In the genomic region with DNA sequence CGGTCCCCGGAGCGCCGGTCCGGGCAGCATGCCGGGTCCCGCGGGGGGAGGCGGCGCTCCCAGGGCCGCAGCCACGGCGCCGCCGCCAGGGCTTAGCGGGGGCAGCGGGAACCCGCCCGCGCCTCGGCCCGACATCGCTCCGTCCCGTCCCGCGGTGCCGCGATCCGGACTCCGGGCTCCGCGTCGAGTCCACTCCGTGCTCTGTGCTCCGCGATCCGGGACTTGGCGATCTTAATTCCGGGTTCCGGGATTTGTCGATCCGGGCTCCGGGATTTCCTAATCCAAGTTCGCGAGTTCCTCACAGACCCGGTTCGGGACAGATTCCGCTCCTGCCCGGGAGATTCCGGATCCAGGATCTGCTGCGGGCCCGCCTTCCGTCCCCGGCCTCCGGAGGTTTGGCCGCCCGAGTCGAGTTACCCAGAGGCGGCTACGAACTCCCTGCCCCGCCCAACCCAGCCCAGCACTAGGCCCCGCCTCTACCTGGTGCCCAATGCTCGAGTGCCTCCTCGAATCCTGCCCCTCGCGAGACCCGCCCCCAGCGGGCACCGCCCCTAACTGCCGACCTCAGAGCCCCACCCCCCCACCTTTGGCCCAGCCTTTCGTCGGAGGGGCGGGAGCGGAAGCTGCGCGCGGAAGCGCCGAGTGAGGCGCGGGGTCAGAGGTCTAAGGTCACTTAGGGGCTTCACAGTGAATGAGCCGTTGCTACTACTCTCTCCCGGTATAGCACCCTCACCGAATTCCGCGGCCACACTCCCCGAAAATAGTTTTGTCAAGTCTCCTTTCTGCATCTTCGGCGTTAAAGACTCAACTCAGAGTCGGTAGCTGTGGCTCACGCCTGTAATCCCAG, we compare ENCODE assay signal across 8 cellular contexts. TPM values are rescaled to one million over a fixed set of nuclear protein-coding genes. Genes with fewer than 3 reads are reported as not detected.
DNase-seq lines count a peak whose midpoint lies in the region; ATAC-seq lines count a peak whose summit lies in the region.

A gene (minus strand): TSS at position 146 of the 847 bp plus-strand sequence. CDS start 11 bp downstream, at position 135.

- H3K4me1 ChIP-seq in endocrine pancreas (ENCODE audit: control insufficient read depth, insufficient read depth, low read length) (no peaks in the 10 kb centered on the region), mesendoderm (ENCODE audit: control insufficient read depth, low read depth, low read length) (peaks cover 10% of the 10 kb centered on the region)

- no peaks in the 10 kb centered on the region for H3K27me3 Mint-ChIP-seq in activated CD8-positive, alpha-beta memory T cell treated with anti-CD3 and anti-CD28 coated beads, Interleukin-2, amount 10 ng/mL, durations not matched to agents 7 days and 5 days

- peak within 1 kb of the TSS; percentile 88 for H4K8ac ChIP-seq in mesendoderm (ENCODE audit: low read depth, low read length)

- H3K9ac ChIP-seq in endocrine pancreas (ENCODE audit: control insufficient read depth, insufficient read depth, low read length) (peak within 1 kb of the TSS; percentile 79), mesendoderm (ENCODE audit: low read length) (peak within 1 kb of the TSS; percentile 96)

- H3K36me3 Mint-ChIP-seq in activated CD8-positive, alpha-beta memory T cell treated with anti-CD3 and anti-CD28 coated beads, Interleukin-2, amount 10 ng/mL, durations not matched to agents 7 days and 5 days, result peaks cover 8% of the 10 kb centered on the region

- H2BK15ac ChIP-seq in mesendoderm (replicated peaks; ENCODE audit: low read depth), result no peak within 1 kb of the TSS

- no peak within 1 kb of the TSS for H2BK5ac ChIP-seq in mesendoderm (ENCODE audit: low read length)

- H3K4me1 Mint-ChIP-seq in activated CD8-positive, alpha-beta memory T cell treated with anti-CD3 and anti-CD28 coated beads, Interleukin-2, amount 10 ng/mL, durations not matched to agents 7 days and 5 days, result peaks cover 33% of the 10 kb centered on the region

- peak within 1 kb of the TSS; percentile 87 for H3K4ac ChIP-seq in mesendoderm (ENCODE audit: low read depth, low read length)

- H3K23ac ChIP-seq in mesendoderm (ENCODE audit: low read length), result peak within 1 kb of the TSS; percentile 66

- peak within 1 kb of the TSS; percentile 90 for H3K4me2 ChIP-seq in mesendoderm (ENCODE audit: low read length)

- H3K27ac Mint-ChIP-seq in activated CD8-positive, alpha-beta memory T cell treated with anti-CD3 and anti-CD28 coated beads, Interleukin-2, amount 10 ng/mL, durations not matched to agents 7 days and 5 days, result peak within 1 kb of the TSS; percentile 94

- no peaks in the 10 kb centered on the region for H3K9me3 Mint-ChIP-seq in activated CD8-positive, alpha-beta memory T cell treated with anti-CD3 and anti-CD28 coated beads, Interleukin-2, amount 10 ng/mL, durations not matched to agents 7 days and 5 days (ENCODE audit: low read depth)

- H3K27me3 ChIP-seq in endocrine pancreas (ENCODE audit: control insufficient read depth, insufficient read depth, low read length), result no peaks in the 10 kb centered on the region
- no peaks in the 10 kb centered on the region for H3K27me3 ChIP-seq in mesendoderm (ENCODE audit: insufficient read depth, low read length, poor library complexity)

- no peak within 1 kb of the TSS for H2BK120ac ChIP-seq in mesendoderm (ENCODE audit: low read depth, low read length)

- ATAC-seq in GM21381 (IDR thresholded peaks at IDR 0.05; ENCODE audit: unreplicated experiment), result peak; percentile 80
- peak; percentile 91 for ATAC-seq in activated CD8-positive, alpha-beta memory T cell treated with anti-CD3 and anti-CD28 coated beads, Interleukin-2, amount 10 ng/mL, durations not matched to agents 7 days and 5 days

- peaks cover 24% of the 10 kb centered on the region for H3K79me1 ChIP-seq in mesendoderm (ENCODE audit: low read length)

- H3K56ac ChIP-seq in mesendoderm (ENCODE audit: low read length), result peak within 1 kb of the TSS; percentile 93

- CTCF ChIA-PET in activated CD8-positive, alpha-beta memory T cell treated with anti-CD3 and anti-CD28 coated beads, Interleukin-2, amount 10 ng/mL, durations not matched to agents 7 days and 5 days (lab: Charles Lee), result interaction anchor here (0.6 to 4.5 kb wide), 14 partner anchors 8 to 291 kb away, joined by 3 to 28 read pairs (median 4); a partner anchor contains a TSS

- no CpG with 5 or more reads among the region's 92 CpGs for whole genome bisulfite sequencing in mesendoderm (ENCODE audit: extremely low coverage, insufficient coverage, low lambda C conversion rate)

- H2AK5ac ChIP-seq in mesendoderm (ENCODE audit: low read length), result no peak within 1 kb of the TSS

- H3K4me3 ChIP-seq in endocrine pancreas (ENCODE audit: control insufficient read depth, insufficient read depth, low read length) (peak within 1 kb of the TSS; percentile 65), mesendoderm (ENCODE audit: low read length) (peak within 1 kb of the TSS; percentile 93)

- peak; percentile 97 for DNase-seq in COLO829 (ENCODE audit: low spot score)
- DNase-seq in HUDEP-2 (lab: John Stamatoyannopoulos, UW; ENCODE audit: unreplicated experiment in 76 of 76), result peak; percentile 30 to 99 (median 97)
- peak; percentile 95 for DNase-seq in NOMO-1 treated with dmso at 0.1 percent for 144 hours (lab: John Stamatoyannopoulos, UW; ENCODE audit: unreplicated experiment)
- DNase-seq in activated CD8-positive, alpha-beta memory T cell treated with anti-CD3 and anti-CD28 coated beads, Interleukin-2, amount 10 ng/mL, durations not matched to agents 7 days and 5 days, result peak; percentile 99
- DNase-seq in mesendoderm, result peak; percentile 99
- DNase-seq in stimulated activated CD8-positive, alpha-beta memory T cell treated with anti-CD3 and anti-CD28 coated beads, Interleukin-15, amount 100 ng/mL, for 1 hour (ENCODE audit: low read depth), result peak; percentile 98

- no peak within 1 kb of the TSS for H4K5ac ChIP-seq in mesendoderm (ENCODE audit: low read length)

- H3K27ac ChIP-seq in mesendoderm (ENCODE audit: low read depth, low read length), result peak within 1 kb of the TSS; percentile 94

- peak within 1 kb of the TSS; percentile 98 for H3K18ac ChIP-seq in mesendoderm (ENCODE audit: low read length)

- H3K4me3 Mint-ChIP-seq in activated CD8-positive, alpha-beta memory T cell treated with anti-CD3 and anti-CD28 coated beads, Interleukin-2, amount 10 ng/mL, durations not matched to agents 7 days and 5 days, result peak within 1 kb of the TSS; percentile 95

- no peaks in the 10 kb centered on the region for H3K9me3 ChIP-seq in endocrine pancreas (ENCODE audit: control insufficient read depth, low read length)

- H3K36me3 ChIP-seq in endocrine pancreas (ENCODE audit: control insufficient read depth, insufficient read depth, low read length), result no peaks in the 10 kb centered on the region
- no peaks in the 10 kb centered on the region for H3K36me3 ChIP-seq in mesendoderm (ENCODE audit: control insufficient read depth, insufficient read depth, low read length)

- H3K79me2 ChIP-seq in mesendoderm (ENCODE audit: control insufficient read depth, insufficient read depth, low read length), result peaks cover 34% of the 10 kb centered on the region

RNA-seq across cellular contexts. Expression of the gene that starts here (rescaled TPM):
- total RNA-seq in activated CD8-positive, alpha-beta memory T cell treated with anti-CD3 and anti-CD28 coated beads, Interleukin-2, amount 10 ng/mL, durations not matched to agents 7 days and 5 days, result 100 to 1,000 TPM; 137 to 151 TPM
- polyA plus RNA-seq in mesendoderm (2013, experiment 1 of 2), result 39.6 TPM
- 40.6 TPM for polyA plus RNA-seq in mesendoderm (2013, experiment 2 of 2)

Comparison
In these comparisons a context has a peak if more than half of its experiments do, and no peak if none do; other contexts are left out.
1. Peak in every context shown above with its lines: DNase-seq, ATAC-seq, H3K4me3 ChIP-seq and H3K27ac ChIP-seq.